ENCODE assay signal across 1 cellular context in the genomic region with DNA sequence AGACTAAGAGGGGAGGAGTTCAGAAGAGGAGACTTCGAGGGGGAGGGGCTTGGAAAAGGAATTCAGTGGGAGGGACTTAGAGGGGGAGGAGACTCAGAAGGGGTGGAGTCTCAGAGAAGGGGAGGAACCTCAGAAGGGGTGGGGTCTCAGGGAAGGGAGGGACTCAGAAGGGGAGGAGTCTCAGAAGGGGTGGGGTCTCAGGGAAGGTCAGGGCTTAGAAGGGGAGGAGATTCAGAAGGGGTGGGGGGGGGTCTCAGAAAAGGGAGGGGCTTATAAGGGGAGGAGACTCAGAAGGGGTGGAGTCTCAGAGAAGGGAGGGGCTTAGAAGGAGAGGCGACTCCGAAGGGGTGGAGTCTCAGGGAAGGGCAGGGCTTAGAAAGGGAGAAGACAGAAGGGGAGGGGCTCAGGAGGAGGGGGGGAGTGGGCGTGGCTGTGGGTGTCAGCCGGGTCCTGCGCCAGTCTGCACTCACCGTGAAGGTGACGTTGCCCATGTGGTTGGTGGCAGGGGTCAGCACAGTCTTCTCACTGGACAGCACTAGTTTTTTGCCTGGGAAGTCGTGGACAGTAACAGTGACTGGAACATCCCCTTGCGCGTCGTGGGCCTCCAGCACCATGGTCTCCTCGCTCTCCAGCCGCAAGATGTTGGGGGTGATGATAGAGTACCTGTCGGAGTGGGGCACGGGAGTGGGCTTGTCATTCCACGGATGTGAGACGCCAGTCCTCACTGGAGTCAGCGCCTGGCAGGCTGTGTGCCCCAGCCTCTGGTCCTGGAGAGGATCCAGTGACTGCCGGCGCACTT.
TF ChIP-seq lines count a peak whose summit lies in the region.

No MANE protein-coding gene starts in this region.

TF ChIP-seq in K562, 482 proteins besides CTCF, POLR2A, EP300 and RAD21 (continued from another document):
- no peak for TF ChIP-seq CSDE1 (IDR thresholded peaks at IDR 0.05)
